ENCODE assay signal across 1 cellular context in the genomic region with DNA sequence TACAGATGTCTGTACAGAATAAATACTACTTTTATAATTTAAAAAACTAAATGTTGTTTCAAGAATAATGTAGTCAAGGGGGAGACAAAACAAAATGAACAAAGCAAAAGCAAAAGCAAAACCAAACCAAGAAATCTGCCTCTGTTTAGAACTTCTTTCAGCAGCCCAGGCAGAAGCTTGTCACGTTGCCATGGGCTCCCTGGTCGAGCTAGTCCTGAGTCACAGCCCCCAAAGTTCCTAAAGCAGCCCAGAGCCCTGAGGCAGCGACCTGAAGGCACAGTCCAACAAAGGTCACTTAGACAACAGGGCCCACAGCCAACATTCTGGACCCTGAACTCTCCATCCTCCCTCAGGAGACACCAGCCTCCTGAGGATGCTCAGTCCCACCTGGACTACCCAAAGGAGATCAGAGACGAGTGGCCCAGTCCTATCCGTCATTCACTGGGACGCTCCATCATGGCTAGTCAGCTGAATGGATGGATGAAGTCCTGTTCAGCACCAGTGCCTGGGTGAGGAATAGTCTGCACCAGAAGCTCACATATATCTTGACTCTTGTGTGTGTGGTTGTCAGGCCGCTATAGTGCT.
TF ChIP-seq lines count a peak whose summit lies in the region.

No MANE protein-coding gene starts in this region.

TF ChIP-seq in GM12878, 131 proteins besides CTCF, POLR2A, EP300 and RAD21:
- TF ChIP-seq TCF12 (IDR thresholded peaks at IDR 0.05; ENCODE audit: low read depth, low read length) (no peak), SMC3 (IDR thresholded peaks at IDR 0.05; ENCODE audit: borderline replicate concordance, low read length) (no peak), LARP7 (IDR thresholded peaks at IDR 0.05) (no peak), NBN (IDR thresholded peaks at IDR 0.05) (no peak), SIN3A (IDR thresholded peaks at IDR 0.05; ENCODE audit: low read depth, low read length) (no peak), FOXK2 (IDR thresholded peaks at IDR 0.05) (no peak), BHLHE40 (IDR thresholded peaks at IDR 0.05; ENCODE audit: borderline replicate concordance in 1 of 2, low read depth in 2 of 2, low read length in 1 of 2) (no peak), RELB (IDR thresholded peaks at IDR 0.05; ENCODE audit: low read depth) (no peak), KAT2A (conservative IDR thresholded peaks at IDR 0.05; ENCODE audit: control insufficient read depth, low read depth, low read length) (no peak), BCL3 (IDR thresholded peaks at IDR 0.05; ENCODE audit: borderline replicate concordance, insufficient read depth, low read depth, low read length, poor library complexity, severe bottlenecking) (no peak), MTA3 (IDR thresholded peaks at IDR 0.05; ENCODE audit: borderline replicate concordance, low read length) (no peak), FOXM1 (IDR thresholded peaks at IDR 0.05; ENCODE audit: low read depth, low read length) (no peak)
- TF ChIP-seq, protein P1, sequence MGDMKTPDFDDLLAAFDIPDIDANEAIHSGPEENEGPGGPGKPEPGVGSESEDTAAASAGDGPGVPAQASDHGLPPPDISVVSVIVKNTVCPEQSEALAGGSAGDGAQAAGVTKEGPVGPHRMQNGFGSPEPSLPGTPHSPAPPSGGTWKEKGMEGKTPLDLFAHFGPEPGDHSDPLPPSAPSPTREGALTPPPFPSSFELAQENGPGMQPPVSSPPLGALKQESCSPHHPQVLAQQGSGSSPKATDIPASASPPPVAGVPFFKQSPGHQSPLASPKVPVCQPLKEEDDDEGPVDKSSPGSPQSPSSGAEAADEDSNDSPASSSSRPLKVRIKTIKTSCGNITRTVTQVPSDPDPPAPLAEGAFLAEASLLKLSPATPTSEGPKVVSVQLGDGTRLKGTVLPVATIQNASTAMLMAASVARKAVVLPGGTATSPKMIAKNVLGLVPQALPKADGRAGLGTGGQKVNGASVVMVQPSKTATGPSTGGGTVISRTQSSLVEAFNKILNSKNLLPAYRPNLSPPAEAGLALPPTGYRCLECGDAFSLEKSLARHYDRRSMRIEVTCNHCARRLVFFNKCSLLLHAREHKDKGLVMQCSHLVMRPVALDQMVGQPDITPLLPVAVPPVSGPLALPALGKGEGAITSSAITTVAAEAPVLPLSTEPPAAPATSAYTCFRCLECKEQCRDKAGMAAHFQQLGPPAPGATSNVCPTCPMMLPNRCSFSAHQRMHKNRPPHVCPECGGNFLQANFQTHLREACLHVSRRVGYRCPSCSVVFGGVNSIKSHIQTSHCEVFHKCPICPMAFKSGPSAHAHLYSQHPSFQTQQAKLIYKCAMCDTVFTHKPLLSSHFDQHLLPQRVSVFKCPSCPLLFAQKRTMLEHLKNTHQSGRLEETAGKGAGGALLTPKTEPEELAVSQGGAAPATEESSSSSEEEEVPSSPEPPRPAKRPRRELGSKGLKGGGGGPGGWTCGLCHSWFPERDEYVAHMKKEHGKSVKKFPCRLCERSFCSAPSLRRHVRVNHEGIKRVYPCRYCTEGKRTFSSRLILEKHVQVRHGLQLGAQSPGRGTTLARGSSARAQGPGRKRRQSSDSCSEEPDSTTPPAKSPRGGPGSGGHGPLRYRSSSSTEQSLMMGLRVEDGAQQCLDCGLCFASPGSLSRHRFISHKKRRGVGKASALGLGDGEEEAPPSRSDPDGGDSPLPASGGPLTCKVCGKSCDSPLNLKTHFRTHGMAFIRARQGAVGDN (IDR thresholded peaks at IDR 0.05) = no peak
TF ChIP-seq in GM12878: peak in this region for 0.
